24 cellular contexts compared by ENCODE assay signal in the genomic region with DNA sequence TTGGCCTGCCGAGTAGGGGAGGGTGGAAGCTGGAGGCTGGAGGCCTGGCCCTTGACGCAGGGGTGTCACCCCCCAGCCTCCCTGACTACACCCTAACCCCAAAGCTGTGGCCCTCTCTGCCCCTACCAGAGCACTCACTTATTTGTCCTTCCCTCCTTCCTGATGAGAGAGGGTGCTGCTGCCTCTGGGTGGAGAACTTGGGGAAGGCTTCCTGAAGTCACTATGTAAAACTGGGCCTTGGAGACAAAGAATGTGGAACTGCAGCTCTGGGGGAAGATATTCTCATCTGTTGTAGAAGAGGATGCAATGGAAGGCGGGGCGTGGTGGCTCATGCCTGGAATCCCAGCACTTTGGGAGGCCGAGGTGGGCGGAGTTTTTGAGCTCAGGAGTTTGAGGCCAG.
"Had no signal": no experiment of that assay in that cellular context is flagged by ENCODE, and none has a peak within 500 bp of the region (broad histone marks: within the 10 kb centered on the region; RNA-seq: fewer than 3 reads in every experiment).

No MANE protein-coding gene starts in this region.

- H3K27ac ChIP-seq: adrenal gland, cardiac muscle cell, foreskin keratinocyte, left ventricle myocardium inferior, neural progenitor cell, prostate gland, testis, upper lobe of left lung had no signal

- H3K36me3 Mint-ChIP-seq: activated CD4-positive, alpha-beta memory T cell treated with anti-CD3 and anti-CD28 coated beads for 36 hours; activated naive CD4-positive, alpha-beta T cell treated with anti-CD3 and anti-CD28 coated beads, Interleukin-2, amount 50 U/mL, for 72 hours; naive B cell; neural progenitor cell; stimulated activated memory B cell treated with anti-CD40 and anti-IgM and Interleukin-4, amounts not matched to agents 10 μg/mL and 1 μg/mL and 100 μg/mL, for 72 hours had no signal

- H3K27me3 Mint-ChIP-seq: activated B cell treated with CpG ODN at 0.5 μM for 24 hours; naive B cell; stimulated activated memory B cell treated with anti-CD40 and anti-IgM and Interleukin-4, amounts not matched to agents 10 μg/mL and 1 μg/mL and 100 μg/mL, for 72 hours had no signal

- H3K27ac Mint-ChIP-seq: activated B cell treated with CpG ODN at 0.5 μM for 24 hours; activated CD4-positive, alpha-beta memory T cell treated with anti-CD3 and anti-CD28 coated beads for 36 hours; activated naive CD4-positive, alpha-beta T cell treated with anti-CD3 and anti-CD28 coated beads, Interleukin-2, amount 50 U/mL, for 72 hours; activated T-cell treated with anti-CD3 and anti-CD28 coated beads, Interleukin-2, amount 50 U/mL, for 72 hours; effector memory CD8-positive, alpha-beta T cell; neural progenitor cell; stimulated activated memory B cell treated with anti-CD40 and anti-IgM and Interleukin-4, amounts not matched to agents 10 μg/mL and 1 μg/mL and 100 μg/mL, for 72 hours; T-helper 17 cell had no signal

- H2AFZ ChIP-seq: neural progenitor cell had no signal

- H3K9me3 ChIP-seq: adrenal gland, mucosa of descending colon, prostate gland, testis, upper lobe of left lung had no signal

- H3K4me1 ChIP-seq: adrenal gland, foreskin keratinocyte, left ventricle myocardium inferior, neural progenitor cell, prostate gland, testis, upper lobe of left lung had no signal

- H3K4me2 ChIP-seq: neural progenitor cell had no signal

- H3K27me3 ChIP-seq: adrenal gland, foreskin keratinocyte, neural progenitor cell, testis, upper lobe of left lung had no signal

- H3K9ac ChIP-seq: neural progenitor cell had no signal

- ATAC-seq: activated naive CD4-positive, alpha-beta T cell treated with anti-CD3 and anti-CD28 coated beads, Interleukin-2, amount 50 U/mL, for 72 hours; activated T-cell treated with anti-CD3 and anti-CD28 coated beads, Interleukin-2, amount 50 U/mL, for 72 hours; effector memory CD8-positive, alpha-beta T cell; foreskin keratinocyte; mucosa of descending colon; right cardiac atrium; stimulated activated memory B cell treated with anti-CD40 and anti-IgM and Interleukin-4, amounts not matched to agents 10 μg/mL and 1 μg/mL and 100 μg/mL, for 72 hours; T-helper 17 cell had no signal

- H3K4me3 Mint-ChIP-seq: activated B cell treated with CpG ODN at 0.5 μM for 24 hours; activated CD4-positive, alpha-beta memory T cell treated with anti-CD3 and anti-CD28 coated beads for 36 hours; activated T-cell treated with anti-CD3 and anti-CD28 coated beads, Interleukin-2, amount 50 U/mL, for 72 hours; effector memory CD8-positive, alpha-beta T cell; naive B cell; neural progenitor cell; stimulated activated memory B cell treated with anti-CD40 and anti-IgM and Interleukin-4, amounts not matched to agents 10 μg/mL and 1 μg/mL and 100 μg/mL, for 72 hours; T-helper 17 cell had no signal

- DNase-seq: activated B cell treated with CpG ODN at 0.5 μM for 24 hours; activated CD4-positive, alpha-beta memory T cell treated with anti-CD3 and anti-CD28 coated beads for 36 hours; activated CD4-positive, alpha-beta T cell treated with anti-CD3 and anti-CD28 coated beads for 4 hours; activated gamma-delta T cell; activated T-cell treated with anti-CD3 and anti-CD28 coated beads, Interleukin-2, amount 50 U/mL, for 72 hours; dermis blood vessel endothelial cell; effector memory CD8-positive, alpha-beta T cell; foreskin keratinocyte; hippocampal formation; left ventricle myocardium inferior; mucosa of descending colon; naive B cell; right cardiac atrium; small intestine; stimulated activated CD4-positive, alpha-beta T cell treated with anti-CD3 and anti-CD28 coated beads, Interleukin-4, amount 100 ng/mL, for 4 hours; T-helper 17 cell; testis; upper lobe of left lung had no signal

- H3K9me3 Mint-ChIP-seq: activated B cell treated with CpG ODN at 0.5 μM for 24 hours; activated T-cell treated with anti-CD3 and anti-CD28 coated beads, Interleukin-2, amount 50 U/mL, for 72 hours had no signal

- H3K4me1 Mint-ChIP-seq: activated B cell treated with CpG ODN at 0.5 μM for 24 hours; naive B cell; neural progenitor cell; stimulated activated memory B cell treated with anti-CD40 and anti-IgM and Interleukin-4, amounts not matched to agents 10 μg/mL and 1 μg/mL and 100 μg/mL, for 72 hours; T-helper 17 cell had no signal
